13 cellular contexts compared by ENCODE assay signal in genomic region chr7:4239991-4240812, GRCh38.
"Had no signal": no experiment of that assay in that cellular context is flagged by ENCODE, and none has a peak within 500 bp of the region (broad histone marks: within the 10 kb centered on the region; RNA-seq: fewer than 3 reads in every experiment).

No MANE protein-coding gene starts in this region.

- ATAC-seq: activated CD4-positive, CD25-positive, alpha-beta regulatory T cell treated with anti-CD3 and anti-CD28 coated beads, Interleukin-2, amount 50 U/mL, for 24 hours; activated naive CD8-positive, alpha-beta T cell treated with anti-CD3 and anti-CD28 coated beads, Interleukin-2, amount 50 U/mL, for 24 hours; activated T-cell treated with anti-CD3 and anti-CD28 coated beads, Interleukin-2, amount 50 U/mL, for 4 hours; foreskin keratinocyte; left lung had no signal

- H3K36me3 Mint-ChIP-seq: memory B cell had no signal

- H3K4me1 ChIP-seq: ascending aorta, foreskin keratinocyte, left lung, vagina had no signal

- H3K27ac Mint-ChIP-seq: activated naive CD8-positive, alpha-beta T cell treated with anti-CD3 and anti-CD28 coated beads, Interleukin-2, amount 50 U/mL, for 24 hours; memory B cell; nephron had no signal

- H3K27me3 ChIP-seq: ascending aorta, foreskin keratinocyte, left lung, ovary, vagina had no signal

- DNase-seq: activated naive CD8-positive, alpha-beta T cell treated with anti-CD3 and anti-CD28 coated beads, Interleukin-2, amount 50 U/mL, for 24 hours; activated T-cell treated with anti-CD3 and anti-CD28 coated beads, Interleukin-2, amount 50 U/mL, for 4 hours; foreskin keratinocyte; islet precursor cell; left lung; ovary; retina; small intestine had no signal

- H3K27ac ChIP-seq: ascending aorta, foreskin keratinocyte, left lung, ovary, vagina had no signal

- H3K27me3 Mint-ChIP-seq: activated naive CD8-positive, alpha-beta T cell treated with anti-CD3 and anti-CD28 coated beads, Interleukin-2, amount 50 U/mL, for 24 hours had no signal

- H3K9me3 ChIP-seq: ascending aorta, ovary, vagina had no signal

- H3K36me3 ChIP-seq: left lung, ovary, vagina had no signal

- H3K4me3 Mint-ChIP-seq: activated naive CD8-positive, alpha-beta T cell treated with anti-CD3 and anti-CD28 coated beads, Interleukin-2, amount 50 U/mL, for 24 hours; activated T-cell treated with anti-CD3 and anti-CD28 coated beads, Interleukin-2, amount 50 U/mL, for 4 hours; memory B cell; nephron had no signal

- H3K4me3 ChIP-seq: ascending aorta, left lung, ovary, vagina had no signal
